ENCODE assay signal across 9 cellular contexts in the genomic region with DNA sequence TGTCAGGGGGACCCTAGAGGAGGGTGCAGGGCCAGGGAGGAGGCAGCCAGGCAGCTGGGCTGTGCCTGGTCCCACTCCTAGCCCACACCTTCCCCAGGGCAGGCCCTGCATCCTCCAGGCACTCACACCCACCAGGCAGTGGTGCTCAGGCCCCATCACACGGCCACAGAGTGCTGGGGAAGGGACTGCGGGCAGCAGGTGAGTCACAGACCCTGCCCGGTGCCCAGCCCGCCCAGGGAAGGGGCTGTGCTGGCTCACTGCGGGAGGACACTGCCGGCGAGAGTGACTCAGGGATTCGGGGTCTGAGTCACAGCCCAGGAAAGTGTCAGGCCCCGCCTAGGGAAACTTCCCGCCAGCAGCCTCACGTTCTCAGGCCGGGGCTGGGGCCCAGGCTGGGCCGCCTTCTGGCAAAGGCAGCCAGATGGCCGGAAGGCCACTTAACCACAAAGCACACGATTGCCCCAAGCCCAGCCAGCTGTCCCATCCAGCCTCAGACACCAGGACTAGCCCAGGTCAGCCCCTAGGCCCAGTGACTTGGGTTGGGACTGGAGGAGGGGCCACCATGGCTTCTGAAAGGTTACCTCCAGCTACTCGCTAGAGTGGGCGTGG. TPM values are rescaled to one million over a fixed set of nuclear protein-coding genes. Genes with fewer than 3 reads are reported as not detected.
DNase-seq lines count a peak whose midpoint lies in the region; ATAC-seq and TF ChIP-seq lines count a peak whose summit lies in the region.
"Had no signal": no experiment of that assay in that cellular context is flagged by ENCODE, and none has a peak within 500 bp of the region (broad histone marks: within the 10 kb centered on the region; RNA-seq: fewer than 3 reads in every experiment).

No MANE protein-coding gene starts in this region.

- H3K4me3 ChIP-seq in NT2/D1 (ENCODE audit: insufficient read length, low read depth) (no peak overlapping the region), fibroblast of mammary gland (ENCODE audit: control insufficient read depth, low read depth, low read length) (no peak overlapping the region)

- DNase-seq in NT2/D1 (ENCODE audit: low read depth, low spot score) = peak; percentile 74
- DNase-seq in activated T-cell treated with anti-CD3 and anti-CD28 coated beads for 48 hours (ENCODE audit: low read depth) = peak; percentile 79
- DNase-seq in fibroblast of mammary gland (ENCODE audit: low read depth) = peak; percentile 97
- DNase-seq in occipital lobe (lab: John Stamatoyannopoulos, UW) = peak; percentile 55
- no peak for DNase-seq in NCI-H345 (lab: John Stamatoyannopoulos, UW)

- ATAC-seq in GM18867 (IDR thresholded peaks at IDR 0.05; ENCODE audit: unreplicated experiment) = peak; percentile 79
- ATAC-seq in HG02943 (IDR thresholded peaks at IDR 0.05; ENCODE audit: low read depth, unreplicated experiment) = peak; percentile 60

- H3K36me3 ChIP-seq in NT2/D1 (ENCODE audit: insufficient read depth, insufficient read length, low read length) = peaks cover 41% of the 10 kb centered on the region
- H3K36me3 ChIP-seq: neutrophil had no signal

- no peaks in the 10 kb centered on the region for H3K9me3 ChIP-seq in NT2/D1 (ENCODE audit: insufficient read depth, low read length)
- H3K9me3 ChIP-seq: neutrophil had no signal

- no peaks in the 10 kb centered on the region for H3K27me3 ChIP-seq in NT2/D1 (ENCODE audit: insufficient read depth, insufficient read length)
- H3K27me3 ChIP-seq: neutrophil had no signal

- peak overlapping the region; percentile 62 for H3K9ac ChIP-seq in NT2/D1 (ENCODE audit: insufficient read length, low read depth)

- H3K4me1 ChIP-seq in NT2/D1 (ENCODE audit: insufficient read depth, insufficient read length) = peaks cover 44% of the 10 kb centered on the region

- peak overlapping the region; percentile 99 for H3K27ac ChIP-seq in temporal lobe (ENCODE audit: low read depth, low read length)
- H3K27ac ChIP-seq: neutrophil had no signal

- peak; percentile 29 for TF ChIP-seq CTCF in fibroblast of mammary gland (conservative IDR thresholded peaks at IDR 0.05; ENCODE audit: control insufficient read depth, insufficient read depth, low read depth, low read length)

RNA-seq across cellular contexts. Expression of gene BIN1, which starts 42.2 kb away (rescaled TPM):
- total RNA-seq in occipital lobe = 45.2 TPM
- 42.8 TPM for total RNA-seq in temporal lobe
